ENCODE assay signal across 23 cellular contexts in genomic region chr9:121641228-121641611, GRCh38. TPM values are rescaled to one million over a fixed set of nuclear protein-coding genes. Genes with fewer than 3 reads are reported as not detected.
DNase-seq lines count a peak whose midpoint lies in the region; ATAC-seq, FAIRE-seq and TF ChIP-seq lines count a peak whose summit lies in the region.
"Had no signal": no experiment of that assay in that cellular context is flagged by ENCODE, and none has a peak within 500 bp of the region (broad histone marks: within the 10 kb centered on the region; RNA-seq: fewer than 3 reads in every experiment).

No MANE protein-coding gene starts in this region.

- WGBS in heart left ventricle, 4 donors, result 58 to 79% (median 75%) methylated on average over 2 of the region's 2 CpGs
- WGBS in right cardiac atrium, result 83% methylated on average over 2 of the region's 2 CpGs
- 77% methylated on average over 1 of the region's 2 CpGs; no CpG with 5 or more reads in 1 of the 2 donors for WGBS in transverse colon (ENCODE audit: low coverage in 1 of 2), 2 donors

- H3K9me3 ChIP-seq in heart left ventricle, result no peaks in the 10 kb centered on the region
- H3K9me3 ChIP-seq in right cardiac atrium (ENCODE audit: control insufficient read depth, low read length), result no peaks in the 10 kb centered on the region
- H3K9me3 ChIP-seq in kidney (ENCODE audit: control insufficient read depth in 1 of 2, low read length in 2 of 2), result no peaks in the 10 kb centered on the region
- no peaks in the 10 kb centered on the region for H3K9me3 ChIP-seq in transverse colon
- no peaks in the 10 kb centered on the region for H3K9me3 ChIP-seq in CD4-positive, alpha-beta memory T cell (ENCODE audit: control insufficient read depth in 1 of 2, low read length in 2 of 2)
- H3K9me3 ChIP-seq: Peyer's patch had no signal

- CTCF ChIA-PET in CD4-positive, alpha-beta memory T cell (lab: Charles Lee; ENCODE audit: partially characterized antibody), result interaction anchor here (1.3 to 1.6 kb wide), 2 partner anchors 9 to 354 kb away, joined by 3 read pairs; no protein-coding TSS in a partner anchor

- peak overlapping the region in 8 of 12 donors; percentile 14 to 66 (median 56) for H3K27ac ChIP-seq in heart left ventricle
- no peak overlapping the region for H3K27ac ChIP-seq in right cardiac atrium (ENCODE audit: low read length)
- H3K27ac ChIP-seq in kidney (ENCODE audit: low read depth in 2 of 2, low read length in 2 of 2), result peak overlapping the region; percentile 64 to 81
- H3K27ac ChIP-seq in transverse colon, result peak overlapping the region; percentile 69 to 76 (median 74)
- no peak overlapping the region for H3K27ac ChIP-seq in CD4-positive, alpha-beta memory T cell (ENCODE audit: low read depth, low read length)
- H3K27ac ChIP-seq: 22Rv1 had no signal

- no peaks in the 10 kb centered on the region for H3K27me3 ChIP-seq in heart left ventricle
- no peaks in the 10 kb centered on the region for H3K27me3 ChIP-seq in right cardiac atrium (ENCODE audit: control insufficient read depth, insufficient read depth)
- no peaks in the 10 kb centered on the region for H3K27me3 ChIP-seq in transverse colon
- H3K27me3 ChIP-seq in CD4-positive, alpha-beta memory T cell (ENCODE audit: insufficient read depth, low read length), result no peaks in the 10 kb centered on the region
- H3K27me3 ChIP-seq: BLaER1 treated with 17β-estradiol and CSF1 and Interleukin-3, amounts not matched to agents 10 nM and 100 nM; Peyer's patch had no signal

- no peak for TF ChIP-seq EP300 in transverse colon (IDR thresholded peaks at IDR 0.05; ENCODE audit: low read depth)

- no peaks in the 10 kb centered on the region for H3K9me3 Mint-ChIP-seq in CD4-positive, alpha-beta memory T cell
- H3K9me3 Mint-ChIP-seq: CD8-positive, alpha-beta T cell; IgD-negative memory B cell had no signal

- H3K4me3 Mint-ChIP-seq in CD4-positive, alpha-beta memory T cell, result no peak overlapping the region
- H3K4me3 Mint-ChIP-seq: CD8-positive, alpha-beta T cell; IgD-negative memory B cell had no signal

- H3K27ac Mint-ChIP-seq in CD4-positive, alpha-beta memory T cell, result no peak overlapping the region
- H3K27ac Mint-ChIP-seq: CD8-positive, alpha-beta T cell; IgD-negative memory B cell had no signal

- no peaks in the 10 kb centered on the region for H3K36me3 Mint-ChIP-seq in CD4-positive, alpha-beta memory T cell
- H3K36me3 Mint-ChIP-seq: CD8-positive, alpha-beta T cell; IgD-negative memory B cell had no signal

- TF ChIP-seq POLR2A in heart left ventricle (IDR thresholded peaks at IDR 0.05) (no peak), transverse colon (IDR thresholded peaks at IDR 0.05) (no peak)

- H3K9ac ChIP-seq in kidney (ENCODE audit: low read length in 2 of 2), result peak overlapping the region in 1 of 2 donors; percentile 22

- POLR2A ChIA-PET in CD4-positive, alpha-beta memory T cell (lab: Charles Lee; ENCODE audit: partially characterized antibody), result no interaction called here

- in situ Hi-C loops in transverse colon (cut with MboI; ENCODE audit: low pct_ligation_motif_present in 1 of 4, low pct_unique_long_range_greater_than_20kb in 1 of 4, low sequenced_read_pairs in 3 of 4), result no loop called here

- peak in 1 of 5 donors; percentile 13 for DNase-seq in heart left ventricle
- DNase-seq in right cardiac atrium, result no peak
- DNase-seq in kidney, result no peak
- DNase-seq in posterior vena cava (ENCODE audit: low spot score), result peak; percentile 45
- DNase-seq in transverse colon, result no peak
- no peak for DNase-seq in activated T-cell treated with anti-CD3 and anti-CD28 coated beads, Interleukin-2, amount 50 U/mL, for 48 hours
- DNase-seq in CD4-positive, alpha-beta memory T cell, result no peak
- no peak for DNase-seq in HuH-7 (ENCODE audit: low spot score)
- DNase-seq: CD8-positive, alpha-beta T cell; DMS153; GOT3; Karpas-422; MV-4-11; NCI-H1105 treated with DMSO at 0.1 percent for 48 hours; NCI-H1694; NCI-H2081; NCI-H2171 treated with DMSO at 0.1 percent for 48 hours; NCI-H524 treated with DMSO at 0.1 percent for 48 hours had no signal

- no peak for FAIRE-seq in kidney (lab: Jason Lieb, UNC)
- FAIRE-seq: GM12892 had no signal

- intact Hi-C loops in heart left ventricle (cut with DNase I) (loop anchor here in 5 of 10 donors (5.0 kb wide), 4 partner anchors 36 to 101 kb away; no protein-coding TSS in a partner anchor), right cardiac atrium (cut with DNase I) (loop anchor here in 1 of 4 donors (2.0 kb wide), 1 partner anchor 352 kb away; no protein-coding TSS in a partner anchor), kidney (cut with DNase I) (no loop called here), posterior vena cava (cut with DNase I) (no loop called here), transverse colon (cut with DNase I; ENCODE audit: low total_unique reads) (loop anchor here (10.0 kb wide), 1 partner anchor 1486 kb away; no protein-coding TSS in a partner anchor)
- intact Hi-C loops in CD4-positive, alpha-beta memory T cell (cut with micrococcal nuclease), result no loop called here

- no peaks in the 10 kb centered on the region for H3K4me1 Mint-ChIP-seq in CD4-positive, alpha-beta memory T cell

- H3K27me3 Mint-ChIP-seq in CD4-positive, alpha-beta memory T cell, result peaks cover under 1 to 3% of the 10 kb centered on the region in 2 donors

- H3K36me3 ChIP-seq in heart left ventricle (no peaks in the 10 kb centered on the region), kidney (ENCODE audit: control insufficient read depth in 1 of 2, insufficient read depth in 2 of 2, low read length in 2 of 2) (no peaks in the 10 kb centered on the region), transverse colon (no peaks in the 10 kb centered on the region)
- no peaks in the 10 kb centered on the region for H3K36me3 ChIP-seq in CD4-positive, alpha-beta memory T cell (ENCODE audit: insufficient read depth, low read length)
- H3K36me3 ChIP-seq: BLaER1 treated with 17β-estradiol and CSF1 and Interleukin-3, amounts not matched to agents 10 nM and 100 nM; Peyer's patch had no signal

- H3K4me1 ChIP-seq in heart left ventricle (peaks cover 19 to 75% (median 49%) of the 10 kb centered on the region in 12 donors), right cardiac atrium (ENCODE audit: control insufficient read depth, insufficient read depth, low read length) (peaks cover 11% of the 10 kb centered on the region), kidney (ENCODE audit: control insufficient read depth in 1 of 2, insufficient read depth in 1 of 2, low read depth in 1 of 2, low read length in 2 of 2) (peaks cover 36 to 46% of the 10 kb centered on the region in 2 donors), transverse colon (peaks cover 11 to 27% (median 20%) of the 10 kb centered on the region in 4 donors)
- H3K4me1 ChIP-seq in CD4-positive, alpha-beta memory T cell (ENCODE audit: insufficient read depth, low read length), result no peaks in the 10 kb centered on the region

- no peak overlapping the region for H3K4me3 ChIP-seq in heart left ventricle
- no peak overlapping the region for H3K4me3 ChIP-seq in right cardiac atrium (ENCODE audit: low read length)
- no peak overlapping the region for H3K4me3 ChIP-seq in kidney (ENCODE audit: low read length in 2 of 2)
- no peak overlapping the region for H3K4me3 ChIP-seq in transverse colon
- H3K4me3 ChIP-seq in CD4-positive, alpha-beta memory T cell (ENCODE audit: low read length in 2 of 2), result no peak overlapping the region
- H3K4me3 ChIP-seq: BLaER1 treated with 17β-estradiol and CSF1 and Interleukin-3, amounts not matched to agents 10 nM and 100 nM; Peyer's patch had no signal

- ATAC-seq in heart left ventricle (no peak), right cardiac atrium (no peak)
- ATAC-seq: CD8-positive, alpha-beta T cell had no signal

- TF ChIP-seq CTCF in heart left ventricle (IDR thresholded peaks at IDR 0.05) (no peak), kidney (IDR thresholded peaks at IDR 0.05; ENCODE audit: borderline replicate concordance, extremely low read depth, insufficient read depth) (no peak), transverse colon (IDR thresholded peaks at IDR 0.05) (no peak)

RNA-seq across cellular contexts. Expression of gene DAB2IP, which starts 10.2 kb away (rescaled TPM):
- total RNA-seq in heart left ventricle, result 100 to 1,000 TPM in 1 of 9 donors, 10 to 100 TPM in 8; 45.0 to 103 (median 54.2) TPM
- 10 to 100 TPM; 30.9 to 40.4 TPM for polyA plus RNA-seq in heart left ventricle
- total RNA-seq in right cardiac atrium, result 10 to 100 TPM; 41.7 to 55.0 (median 42.7) TPM
- 25.5 TPM for polyA plus RNA-seq in right cardiac atrium
- 105 TPM for total RNA-seq in kidney
- polyA plus RNA-seq in kidney (ENCODE audit: insufficient read depth, low read depth, low replicate concordance), result 33.8 TPM
- total RNA-seq in posterior vena cava, result 10 to 100 TPM; 68.1 to 83.8 TPM
- total RNA-seq in transverse colon, result 100 to 1,000 TPM in 1 of 4 donors, 10 to 100 TPM in 3; 84.2 to 159 (median 90.7) TPM
- not detected for total RNA-seq in CD4-positive, alpha-beta memory T cell
- polyA plus RNA-seq in CD4-positive, alpha-beta memory T cell, result not detected
- polyA plus RNA-seq: IgD-negative memory B cell had no signal

Comparison
In these comparisons a context has a peak if more than half of its experiments do, and no peak if none do; other contexts are left out.
1. H3K27ac ChIP-seq: peak in heart left ventricle (8 of 12), kidney (2 of 2) and transverse colon (4 of 4); none in right cardiac atrium (single experiment) and CD4-positive, alpha-beta memory T cell (single experiment).
2. RNA of gene DAB2IP, which starts 10.2 kb away (total RNA-seq): 105 TPM in kidney (single experiment), 84.2 to 159 TPM in transverse colon, 68.1 to 83.8 TPM in posterior vena cava, 45.0 to 103 TPM in heart left ventricle and 41.7 to 55.0 TPM in right cardiac atrium; not detected in CD4-positive, alpha-beta memory T cell; every median in the first group is over 10 times any median in the second.